26 cellular contexts compared by ENCODE assay signal in genomic region chr11:133500435-133500834, GRCh38. TPM values are rescaled to one million over a fixed set of nuclear protein-coding genes. Genes with fewer than 3 reads are reported as not detected.
"Had no signal": no experiment of that assay in that cellular context is flagged by ENCODE, and none has a peak within 500 bp of the region (broad histone marks: within the 10 kb centered on the region; RNA-seq: fewer than 3 reads in every experiment).

No MANE protein-coding gene starts in this region.

- H3K36me3 Mint-ChIP-seq: naive thymus-derived CD8-positive, alpha-beta T cell; neural progenitor cell; stimulated activated effector memory CD8-positive, alpha-beta T cell treated with anti-CD3 and anti-CD28 coated beads, Interleukin-12 subunit alpha, Interleukin-12 subunit beta, amount 100 ng/mL, for 72 hours; stimulated activated naive B cell treated with anti-CD40 and anti-IgM and Interleukin-4, amounts not matched to agents 10 μg/mL and 1 μg/mL and 100 μg/mL, for 72 hours had no signal

- H3K4me1 ChIP-seq: pancreas, prostate gland, right lobe of liver, sigmoid colon, thyroid gland, vagina had no signal

- H3K4me3 Mint-ChIP-seq: naive thymus-derived CD8-positive, alpha-beta T cell; nephron; neural progenitor cell; stimulated activated effector memory CD8-positive, alpha-beta T cell treated with anti-CD3 and anti-CD28 coated beads, Interleukin-12 subunit alpha, Interleukin-12 subunit beta, amount 100 ng/mL, for 72 hours; stimulated activated naive B cell treated with anti-CD40 and anti-IgM and Interleukin-4, amounts not matched to agents 10 μg/mL and 1 μg/mL and 100 μg/mL, for 72 hours; stimulated activated naive CD8-positive, alpha-beta T cell treated with anti-CD3 and anti-CD28 coated beads, Interleukin-15, Interleukin-2, amounts not matched to agents 100 ng/mL and 50 ng/mL, for 24 hours had no signal

- H3K4me3 ChIP-seq: neural progenitor cell, pancreas, prostate gland, right lobe of liver, sigmoid colon, stomach, thoracic aorta, thyroid gland, tibial nerve, upper lobe of left lung, vagina had no signal

- H3K4me2 ChIP-seq: neural progenitor cell had no signal

- H3K9me3 Mint-ChIP-seq: neural progenitor cell; stimulated activated effector memory CD8-positive, alpha-beta T cell treated with anti-CD3 and anti-CD28 coated beads, Interleukin-12 subunit alpha, Interleukin-12 subunit beta, amount 100 ng/mL, for 72 hours; stimulated activated naive CD8-positive, alpha-beta T cell treated with anti-CD3 and anti-CD28 coated beads, Interleukin-15, Interleukin-2, amounts not matched to agents 100 ng/mL and 50 ng/mL, for 24 hours had no signal

- H3K36me3 ChIP-seq: neural progenitor cell, pancreas, prostate gland, right lobe of liver, sigmoid colon, stomach, thoracic aorta, thyroid gland, tibial nerve, upper lobe of left lung, vagina had no signal

- H3K9me3 ChIP-seq: pancreas, prostate gland, right lobe of liver, sigmoid colon, stomach, thoracic aorta, thyroid gland, tibial nerve, upper lobe of left lung, vagina had no signal

- H2AFZ ChIP-seq: neural progenitor cell had no signal

- H3K9ac ChIP-seq: neural progenitor cell had no signal

- H3K27ac Mint-ChIP-seq: naive thymus-derived CD8-positive, alpha-beta T cell; neural progenitor cell; stimulated activated effector memory CD8-positive, alpha-beta T cell treated with anti-CD3 and anti-CD28 coated beads, Interleukin-12 subunit alpha, Interleukin-12 subunit beta, amount 100 ng/mL, for 72 hours; stimulated activated naive B cell treated with anti-CD40 and anti-IgM and Interleukin-4, amounts not matched to agents 10 μg/mL and 1 μg/mL and 100 μg/mL, for 72 hours; stimulated activated naive CD8-positive, alpha-beta T cell treated with anti-CD3 and anti-CD28 coated beads, Interleukin-15, Interleukin-2, amounts not matched to agents 100 ng/mL and 50 ng/mL, for 24 hours had no signal

- H3K27me3 Mint-ChIP-seq: stimulated activated naive CD8-positive, alpha-beta T cell treated with anti-CD3 and anti-CD28 coated beads, Interleukin-15, Interleukin-2, amounts not matched to agents 100 ng/mL and 50 ng/mL, for 24 hours had no signal

- H3K27me3 ChIP-seq: neural progenitor cell, right lobe of liver, thyroid gland, tibial nerve, upper lobe of left lung, vagina had no signal

- DNase-seq: naive thymus-derived CD8-positive, alpha-beta T cell; occipital lobe; pancreas; right cardiac atrium; right lobe of liver; sigmoid colon; small intestine; stimulated activated CD4-positive, alpha-beta T cell treated with anti-CD3 and anti-CD28 coated beads, Interleukin-15, amount 100 ng/mL, for 24 hours; stimulated activated CD4-positive, alpha-beta T cell treated with anti-CD3 and anti-CD28 coated beads, Interleukin-2, amount 100 ng/mL, for 24 hours; stimulated activated CD4-positive, alpha-beta T cell treated with anti-CD3 and anti-CD28 coated beads, Interleukin-2, amount 100 ng/mL, for 48 hours; stimulated activated CD4-positive, alpha-beta T cell treated with anti-CD3 and anti-CD28 coated beads, Interleukin-4, amount 100 ng/mL, for 24 hours; stimulated activated naive B cell treated with anti-CD40 and anti-IgM and Interleukin-4, amounts not matched to agents 10 μg/mL and 1 μg/mL and 100 μg/mL, for 72 hours; stimulated activated naive CD4-positive, alpha-beta T cell treated with Interleukin-2 at 50 U/mL for 16 hours; stomach; thyroid gland; trophoblast cell; upper lobe of left lung had no signal

- H3K27ac ChIP-seq: neural progenitor cell, pancreas, prostate gland, right lobe of liver, sigmoid colon, stomach, thoracic aorta, thyroid gland, tibial nerve, upper lobe of left lung, vagina had no signal

- ATAC-seq: naive thymus-derived CD8-positive, alpha-beta T cell; pancreas; right cardiac atrium; right lobe of liver; stimulated activated effector memory CD8-positive, alpha-beta T cell treated with anti-CD3 and anti-CD28 coated beads, Interleukin-12 subunit alpha, Interleukin-12 subunit beta, amount 100 ng/mL, for 72 hours; stimulated activated naive B cell treated with anti-CD40 and anti-IgM and Interleukin-4, amounts not matched to agents 10 μg/mL and 1 μg/mL and 100 μg/mL, for 72 hours had no signal

- H3K4me1 Mint-ChIP-seq: naive thymus-derived CD8-positive, alpha-beta T cell; stimulated activated effector memory CD8-positive, alpha-beta T cell treated with anti-CD3 and anti-CD28 coated beads, Interleukin-12 subunit alpha, Interleukin-12 subunit beta, amount 100 ng/mL, for 72 hours had no signal

RNA-seq across cellular contexts. Expression of gene OPCML, which starts 31.9 kb away (rescaled TPM):
- total RNA-seq: naive thymus-derived CD8-positive, alpha-beta T cell; renal cortical epithelial cell; thoracic aorta; vagina had no signal
- polyA plus RNA-seq: naive thymus-derived CD8-positive, alpha-beta T cell had no signal
